9 cellular contexts compared by ENCODE assay signal in the genomic region with DNA sequence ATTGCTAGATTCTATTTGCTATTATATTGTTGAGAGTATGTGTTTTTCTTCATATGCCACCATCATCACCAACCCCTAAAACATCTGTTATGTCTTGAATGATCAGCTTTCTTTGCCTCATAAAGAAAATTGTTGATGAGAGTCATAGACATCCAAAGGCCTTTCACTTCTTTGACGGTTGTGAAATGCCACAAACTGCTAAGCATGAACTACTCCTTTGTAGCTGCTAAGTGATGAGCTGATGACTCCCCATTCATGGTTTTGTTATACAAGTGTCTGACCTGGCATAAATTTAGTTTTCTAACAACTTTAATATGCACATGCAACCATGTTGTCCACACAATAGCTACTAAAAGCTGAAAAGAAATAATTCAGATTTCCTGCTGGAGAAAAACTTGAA. TPM values are rescaled to one million over a fixed set of nuclear protein-coding genes. Genes with fewer than 3 reads are reported as not detected.
DNase-seq lines count a peak whose midpoint lies in the region; ATAC-seq and TF ChIP-seq lines count a peak whose summit lies in the region.
"Had no signal": no experiment of that assay in that cellular context is flagged by ENCODE, and none has a peak within 500 bp of the region (broad histone marks: within the 10 kb centered on the region; RNA-seq: fewer than 3 reads in every experiment).

No MANE protein-coding gene starts in this region.

- peaks cover 19% of the 10 kb centered on the region for H3K79me2 ChIP-seq in DND-41 (ENCODE audit: insufficient read depth, low read length)

- H3K4me1 ChIP-seq in DND-41 (ENCODE audit: insufficient read depth, low read length): peaks cover 23% of the 10 kb centered on the region
- peaks cover 0 to 8% (median 0%) of the 10 kb centered on the region in 4 donors for H3K4me1 ChIP-seq in Peyer's patch
- peaks cover 11 to 39% (median 11%) of the 10 kb centered on the region in 3 donors for H3K4me1 ChIP-seq in esophagus squamous epithelium

- H4K20me1 ChIP-seq in DND-41 (ENCODE audit: insufficient read depth, low read length): no peaks in the 10 kb centered on the region

- intact Hi-C loops in esophagus squamous epithelium (cut with DNase I) (no loop called here), sciatic nerve (cut with DNase I) (no loop called here)

- no peak for TF ChIP-seq POLR2A in Peyer's patch (IDR thresholded peaks at IDR 0.05)
- TF ChIP-seq POLR2A in esophagus squamous epithelium (IDR thresholded peaks at IDR 0.05): no peak

- H3K27ac ChIP-seq in DND-41 (ENCODE audit: low read length) (peak overlapping the region; percentile 58; the same call in 1 of the 2 replicates), Peyer's patch (peak overlapping the region in 2 of 4 donors; percentile 78 to 86), esophagus squamous epithelium (peak overlapping the region in 2 of 4 donors; percentile 87 to 93)

- peak overlapping the region; percentile 79 for H3K4me2 ChIP-seq in DND-41 (ENCODE audit: insufficient read depth, low read length)

- H3K36me3 ChIP-seq in DND-41 (ENCODE audit: insufficient read depth, low read length) (peaks cover 21% of the 10 kb centered on the region), Peyer's patch (peaks cover 0 to 14% (median 0%) of the 10 kb centered on the region in 3 donors), esophagus squamous epithelium (peaks cover 6 to 26% (median 11%) of the 10 kb centered on the region in 3 donors)

- ATAC-seq in DND-41 (ENCODE audit: insufficient read depth, low read depth) (no peak), sciatic nerve (peak; percentile 6), GM21367 (IDR thresholded peaks at IDR 0.05; ENCODE audit: unreplicated experiment) (no peak)

- peak overlapping the region; percentile 16 to 97; a peak in 3 of 4 replicates for H3K4me3 ChIP-seq in DND-41 (ENCODE audit: low read depth in 1 of 2, low read length in 2 of 2)
- H3K4me3 ChIP-seq in Peyer's patch: peak overlapping the region; percentile 60 to 75 (median 68)
- peak overlapping the region; percentile 46 to 96 (median 76) for H3K4me3 ChIP-seq in esophagus squamous epithelium

- 0 to 17% methylated on average over 1 of the region's 1 CpG for WGBS in esophagus squamous epithelium, 2 donors

- DNase-seq in DND-41 (no peak), Peyer's patch (no peak), esophagus squamous epithelium (lab: John Stamatoyannopoulos, UW) (no peak), sciatic nerve (ENCODE audit: low spot score) (no peak), NCI-H69 (lab: John Stamatoyannopoulos, UW) (no peak), GM03348 (ENCODE audit: low spot score) (no peak), cerebellar nuclear complex (lab: John Stamatoyannopoulos, UW) (no peak)

- H2AFZ ChIP-seq in DND-41 (ENCODE audit: low read depth, low read length): peak overlapping the region; percentile 90

- peak overlapping the region; percentile 83 for H3K9ac ChIP-seq in DND-41 (ENCODE audit: low read depth, low read length)

- H3K9me3 ChIP-seq in DND-41 (ENCODE audit: insufficient read depth, low read length, severe bottlenecking): no peaks in the 10 kb centered on the region
- H3K9me3 ChIP-seq in Peyer's patch: no peaks in the 10 kb centered on the region
- no peaks in the 10 kb centered on the region for H3K9me3 ChIP-seq in esophagus squamous epithelium

- H3K27me3 ChIP-seq in DND-41 (ENCODE audit: insufficient read depth, low read length, poor library complexity) (no peaks in the 10 kb centered on the region), Peyer's patch (no peaks in the 10 kb centered on the region), esophagus squamous epithelium (no peaks in the 10 kb centered on the region)

- TF ChIP-seq CTCF in DND-41 (IDR thresholded peaks at IDR 0.05; ENCODE audit: borderline replicate concordance, extremely low read depth, low read length, poor library complexity, severe bottlenecking): no peak
- TF ChIP-seq CTCF in Peyer's patch (IDR thresholded peaks at IDR 0.05): no peak
- no peak for TF ChIP-seq CTCF in esophagus squamous epithelium (IDR thresholded peaks at IDR 0.05)

RNA-seq across cellular contexts. Expression of a gene that starts 0.7 kb away (rescaled TPM):
- total RNA-seq in Peyer's patch (10 to 100 TPM; 28.8 to 50.3 (median 36.7) TPM), esophagus squamous epithelium (10 to 100 TPM; 12.2 to 31.9 (median 20.1) TPM), sciatic nerve (32.5 TPM)

RNA-seq across cellular contexts. Expression of a gene that starts 8.4 kb away (rescaled TPM):
- total RNA-seq in Peyer's patch (10 to 100 TPM in 3 of 4 donors, 1 to 10 TPM in 1; 4.1 to 27.2 (median 18.0) TPM), esophagus squamous epithelium (1 to 10 TPM in 1 of 4 donors, under 1 TPM in 3; 0.06 to 2.3 (median 0.17) TPM), sciatic nerve (1.7 TPM)
- total RNA-seq: glomerular endothelial cell had no signal

RNA-seq across cellular contexts. Expression of a gene that starts 55.7 kb away (rescaled TPM):
- not detected for total RNA-seq in Peyer's patch
- total RNA-seq in esophagus squamous epithelium: 1 to 10 TPM in 1 of 4 donors, under 1 TPM in 1, not detected in 2; 0.19 to 2.7 TPM
- total RNA-seq in sciatic nerve: 2.6 TPM
- total RNA-seq: glomerular endothelial cell had no signal
